11 cellular contexts compared by ENCODE assay signal in the genomic region with DNA sequence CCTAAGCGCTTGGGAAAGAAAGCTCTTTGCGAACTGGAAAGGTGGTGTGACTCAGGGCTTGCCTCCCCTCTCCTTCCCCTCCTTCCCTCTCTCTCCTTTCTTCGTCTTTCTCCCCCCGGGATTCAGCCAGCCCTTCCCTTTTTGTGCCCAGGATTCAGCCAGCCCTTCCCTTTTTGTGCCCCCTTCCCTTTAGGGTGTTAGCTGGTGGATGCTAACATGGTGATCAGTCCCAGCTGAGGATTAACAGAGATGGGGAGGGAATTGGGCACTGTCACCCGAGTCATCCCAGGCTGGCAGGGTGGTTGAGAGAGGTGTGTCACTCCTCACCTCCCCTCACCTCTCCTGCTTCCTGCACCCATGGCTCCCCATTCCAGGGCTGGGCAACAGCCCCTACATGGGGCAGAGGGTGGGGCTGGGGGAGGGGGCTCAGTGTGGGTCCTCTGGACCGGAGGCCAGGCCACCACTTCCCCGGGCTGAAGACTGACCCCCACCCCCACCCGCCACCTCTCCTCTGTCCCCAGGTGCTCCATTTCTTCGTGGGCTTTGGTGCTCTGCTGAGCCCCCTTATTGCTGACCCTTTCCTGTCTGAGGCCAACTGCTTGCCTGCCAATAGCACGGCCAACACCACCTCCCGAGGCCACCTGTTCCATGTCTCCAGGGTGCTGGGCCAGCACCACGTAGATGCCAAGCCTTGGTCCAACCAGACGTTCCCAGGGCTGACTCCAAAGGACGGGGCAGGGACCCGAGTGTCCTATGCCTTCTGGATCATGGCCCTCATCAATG.
"Had no signal": no experiment of that assay in that cellular context is flagged by ENCODE, and none has a peak within 500 bp of the region (broad histone marks: within the 10 kb centered on the region; RNA-seq: fewer than 3 reads in every experiment).

No MANE protein-coding gene starts in this region.

- H3K79me2 ChIP-seq: hepatocyte had no signal

- H3K9me3 ChIP-seq: adrenal gland had no signal

- H3K9me3 Mint-ChIP-seq: activated T-helper 17 cell treated with anti-CD3 and anti-CD28 coated beads, Interleukin-2, amount 50 U/mL, for 72 hours; natural killer cell had no signal

- DNase-seq: activated CD4-positive, alpha-beta T cell treated with anti-CD3 and anti-CD28 coated beads for 48 hours; activated naive CD4-positive, alpha-beta T cell treated with anti-CD3 and anti-CD28 coated beads, Interleukin-2, amount 50 U/mL, for 16 hours; activated T-cell treated with anti-CD3 and anti-CD28 coated beads for 4 hours; dermis blood vessel endothelial cell; erythroblast; natural killer cell; stimulated activated CD4-positive, alpha-beta T cell treated with anti-CD3 and anti-CD28 coated beads, Interleukin-12 subunit alpha, Interleukin-12 subunit beta, amount 100 ng/mL, for 4 hours; stimulated activated naive CD4-positive, alpha-beta T cell treated with Interleukin-2 at 50 U/mL for 16 hours had no signal

- H3K4me2 ChIP-seq: hepatocyte had no signal

- H3K36me3 ChIP-seq: adrenal gland had no signal

- H3K27ac ChIP-seq: adrenal gland, hepatocyte had no signal

- H3K27me3 ChIP-seq: adrenal gland had no signal

- ATAC-seq: activated T-helper 17 cell treated with anti-CD3 and anti-CD28 coated beads, Interleukin-2, amount 50 U/mL, for 72 hours; natural killer cell had no signal

- H3K4me3 Mint-ChIP-seq: activated T-helper 17 cell treated with anti-CD3 and anti-CD28 coated beads, Interleukin-2, amount 50 U/mL, for 72 hours; natural killer cell had no signal

- H3K36me3 Mint-ChIP-seq: natural killer cell had no signal

- H3K4me1 Mint-ChIP-seq: activated T-helper 17 cell treated with anti-CD3 and anti-CD28 coated beads, Interleukin-2, amount 50 U/mL, for 72 hours; natural killer cell had no signal

- H3K27ac Mint-ChIP-seq: activated T-helper 17 cell treated with anti-CD3 and anti-CD28 coated beads, Interleukin-2, amount 50 U/mL, for 72 hours; natural killer cell had no signal

- H3K4me3 ChIP-seq: adrenal gland, hepatocyte had no signal

- H2AFZ ChIP-seq: hepatocyte had no signal
